8 cellular contexts compared by ENCODE assay signal in genomic region chr17:76145231-76146052, GRCh38. TPM values are rescaled to one million over a fixed set of nuclear protein-coding genes. Genes with fewer than 3 reads are reported as not detected.
A peak's percentile ranks its signal among the peaks of the same experiment; 100 is the strongest.
DNase-seq lines count a peak whose midpoint lies in the region; ATAC-seq and TF ChIP-seq lines count a peak whose summit lies in the region.

No MANE protein-coding gene starts in this region.

- H3K27me3 ChIP-seq in heart right ventricle (peaks cover 0 to 13% (median 1%) of the 10 kb centered on the region in 7 donors), esophagus squamous epithelium (peaks cover 0 to 15% (median under 1%) of the 10 kb centered on the region in 4 donors), aorta (ENCODE audit: control insufficient read depth in 1 of 2, insufficient read depth in 2 of 2, low read length in 1 of 2) (no peaks in the 10 kb centered on the region)

- WGBS in heart right ventricle, 2 donors: 58 to 60% methylated on average over 25 of the region's 25 CpGs
- whole genome bisulfite sequencing in esophagus squamous epithelium, 2 donors: 52 to 70% methylated on average over 21 of the region's 25 CpGs
- 90 to 93% methylated on average over 25 of the region's 25 CpGs for WGBS in aorta, 2 donors

- H3K4me3 Mint-ChIP-seq in nephron progenitor cell: no peak overlapping the region

- H3K4me1 Mint-ChIP-seq in nephron progenitor cell: peaks cover 42% of the 10 kb centered on the region

- H3K9me3 Mint-ChIP-seq in nephron progenitor cell: no peaks in the 10 kb centered on the region

- no peak overlapping the region for H3K27ac Mint-ChIP-seq in nephron progenitor cell

- H3K36me3 ChIP-seq in heart right ventricle (no peaks in the 10 kb centered on the region), esophagus squamous epithelium (no peaks in the 10 kb centered on the region), aorta (ENCODE audit: control insufficient read depth in 1 of 2, insufficient read depth in 2 of 2, low read length in 1 of 2) (no peaks in the 10 kb centered on the region)

- H3K9me3 ChIP-seq in heart right ventricle (no peaks in the 10 kb centered on the region), esophagus squamous epithelium (no peaks in the 10 kb centered on the region), aorta (ENCODE audit: control insufficient read depth, low read length) (no peaks in the 10 kb centered on the region)

- ATAC-seq in heart right ventricle (peak in 4 of 8 donors; percentile 21 to 58 (median 46)), Right ventricle myocardium inferior (no peak), aorta (ENCODE audit: low FRiP score) (no peak), GM19023 (IDR thresholded peaks at IDR 0.05; ENCODE audit: unreplicated experiment) (no peak)

- H3K27ac ChIP-seq in heart right ventricle: peak overlapping the region in 8 of 10 donors; percentile 9 to 80 (median 44)
- H3K27ac ChIP-seq in esophagus squamous epithelium: peak overlapping the region; percentile 26 to 78 (median 56)
- H3K27ac ChIP-seq in aorta (ENCODE audit: low read depth in 1 of 2, low read length in 2 of 2): no peak overlapping the region

- DNase-seq in heart right ventricle (no peak), Right ventricle myocardium inferior (ENCODE audit: missing footprints) (no peak), esophagus squamous epithelium (lab: John Stamatoyannopoulos, UW) (no peak), aorta (peak; percentile 49 to 74), HPDE6-E6E7 (ENCODE audit: extremely low spot score) (no peak), nephron progenitor cell (no peak)
- DNase-seq in activated CD4-positive, alpha-beta T cell treated with anti-CD3 and anti-CD28 coated beads for 48 hours: peak; percentile 58

- H3K4me3 ChIP-seq in heart right ventricle (peak overlapping the region in 5 of 10 donors; percentile 0 to 23 (median 10)), esophagus squamous epithelium (no peak overlapping the region), aorta (ENCODE audit: low read length in 2 of 2) (no peak overlapping the region)

- H3K4me1 ChIP-seq in heart right ventricle (peaks cover 8 to 60% (median 43%) of the 10 kb centered on the region in 9 donors), esophagus squamous epithelium (peaks cover 18 to 58% (median 21%) of the 10 kb centered on the region in 3 donors), aorta (ENCODE audit: control insufficient read depth in 1 of 2, insufficient read depth in 2 of 2, low read length in 2 of 2) (no peaks in the 10 kb centered on the region)

- TF ChIP-seq CTCF in heart right ventricle (IDR thresholded peaks at IDR 0.05) (no peak), esophagus squamous epithelium (IDR thresholded peaks at IDR 0.05) (no peak), nephron progenitor cell (IDR thresholded peaks at IDR 0.05) (no peak)

- TF ChIP-seq POLR2A in esophagus squamous epithelium (IDR thresholded peaks at IDR 0.05): no peak

- intact Hi-C loops in heart right ventricle (cut with DNase I) (loop anchor here in 1 of 10 donors (2.0 kb wide), 1 partner anchor 25 kb away; no protein-coding TSS in a partner anchor), Right ventricle myocardium inferior (cut with DNase I) (no loop called here), esophagus squamous epithelium (cut with DNase I) (no loop called here), aorta (cut with DNase I) (loop anchor here in 1 of 2 donors (2.0 kb wide), 1 partner anchor 23 kb away; no protein-coding TSS in a partner anchor)

- peaks cover 59% of the 10 kb centered on the region for H3K27me3 Mint-ChIP-seq in nephron progenitor cell (ENCODE audit: low read depth, poor library complexity)

- no peaks in the 10 kb centered on the region for H3K36me3 Mint-ChIP-seq in nephron progenitor cell (ENCODE audit: low read depth)

RNA-seq across cellular contexts. Expression of gene FOXJ1, which starts 4.4 kb away (rescaled TPM):
- not detected for total RNA-seq in heart right ventricle
- under 1 TPM in 1 of 2 donors, not detected in 1; 0.03 TPM for polyA plus RNA-seq in heart right ventricle
- not detected for total RNA-seq in Right ventricle myocardium inferior
- total RNA-seq in esophagus squamous epithelium: under 1 TPM in 2 of 4 donors, not detected in 2; 0.19 to 0.57 TPM
- not detected for total RNA-seq in aorta
- polyA plus RNA-seq in aorta: not detected

RNA-seq across cellular contexts. Expression of gene EXOC7, which starts 41.9 kb away (rescaled TPM):
- 10 to 100 TPM; 66.4 to 97.5 (median 87.9) TPM for total RNA-seq in heart right ventricle
- polyA plus RNA-seq in heart right ventricle: 10 to 100 TPM; 37.9 to 55.6 TPM
- 70.9 TPM for total RNA-seq in Right ventricle myocardium inferior
- 10 to 100 TPM; 70.3 to 84.5 (median 74.4) TPM for total RNA-seq in esophagus squamous epithelium
- 100 to 1,000 TPM in 1 of 2 donors, 10 to 100 TPM in 1; 98.8 to 138 TPM for total RNA-seq in aorta
- polyA plus RNA-seq in aorta: 100 to 1,000 TPM in 1 of 2 donors, 10 to 100 TPM in 1; 25.7 to 102 TPM

Comparison
In these comparisons a context has a peak if more than half of its experiments do, and no peak if none do; other contexts are left out.
1. DNase-seq: peak in activated CD4-positive, alpha-beta T cell treated with anti-CD3 and anti-CD28 coated beads for 48 hours (single experiment) and aorta (2 of 2); none in heart right ventricle (0 of 2), Right ventricle myocardium inferior (single experiment), esophagus squamous epithelium (single experiment), HPDE6-E6E7 (single experiment) and nephron progenitor cell (single experiment).
2. H3K27ac ChIP-seq: peak in heart right ventricle (8 of 10) and esophagus squamous epithelium (4 of 4); none in aorta (0 of 2).